In genomic region chr5:32613050-32613672, GRCh38 we compare ENCODE assay signal across 8 cellular contexts. TPM values are rescaled to one million over a fixed set of nuclear protein-coding genes. Genes with fewer than 3 reads are reported as not detected.
A peak's percentile ranks its signal among the peaks of the same experiment; 100 is the strongest.
DNase-seq lines count a peak whose midpoint lies in the region; ATAC-seq and TF ChIP-seq lines count a peak whose summit lies in the region.

No MANE protein-coding gene starts in this region.

- intact Hi-C loops in left lung (cut with DNase I), result no loop called here

- H3K9me3 ChIP-seq in left lung, result no peaks in the 10 kb centered on the region

- TF ChIP-seq CTCF in 22Rv1 (IDR thresholded peaks at IDR 0.05) (peak; percentile 94), choroid plexus epithelial cell (conservative IDR thresholded peaks at IDR 0.05; ENCODE audit: low read depth, low read length) (peak; percentile 93), left lung (IDR thresholded peaks at IDR 0.05) (peak; percentile 79 to 89)

- peak; percentile 69 for DNase-seq in NCI-H446 treated with DMSO at 0.1 percent for 48 hours (lab: John Stamatoyannopoulos, UW)
- peak; percentile 80 to 87 for DNase-seq in activated CD4-positive, alpha-beta T cell treated with anti-CD3 and anti-CD28 coated beads for 24 hours (ENCODE audit: low read depth in 2 of 2)
- peak; percentile 86 for DNase-seq in choroid plexus epithelial cell (ENCODE audit: low read depth)
- peak in 1 of 2 donors; percentile 73 for DNase-seq in left lung
- peak; percentile 71 to 90 for DNase-seq in stimulated activated CD4-positive, alpha-beta T cell treated with anti-CD3 and anti-CD28 coated beads, Interleukin-4, amount 100 ng/mL, for 48 hours (ENCODE audit: low read depth in 2 of 2)

- H3K4me3 ChIP-seq in choroid plexus epithelial cell (ENCODE audit: low read depth, low read length) (peak overlapping the region; percentile 7), left lung (no peak overlapping the region)

- no peaks in the 10 kb centered on the region for H3K27me3 ChIP-seq in left lung

- peak; percentile 80 for ATAC-seq in GM18502 (IDR thresholded peaks at IDR 0.05; ENCODE audit: poor library complexity, unreplicated experiment)
- ATAC-seq in HG03159 (IDR thresholded peaks at IDR 0.05; ENCODE audit: unreplicated experiment), result peak; percentile 72
- peak; percentile 94 for ATAC-seq in left lung

- H3K36me3 ChIP-seq in left lung, result no peaks in the 10 kb centered on the region

- H3K4me1 ChIP-seq in left lung, result peaks cover 0 to 8% of the 10 kb centered on the region in 2 donors

- no peak overlapping the region for H3K27ac ChIP-seq in 22Rv1
- peak overlapping the region in 1 of 2 donors; percentile 4 for H3K27ac ChIP-seq in left lung

RNA-seq across cellular contexts. Expression of gene SUB1, which starts 27.8 kb away (rescaled TPM):
- total RNA-seq in left lung, result 100 to 1,000 TPM; 166 to 177 TPM
